ENCODE assay signal across 1 cellular context in genomic region chr22:42428025-42428424, GRCh38.
TF ChIP-seq lines count a peak whose summit lies in the region.

No MANE protein-coding gene starts in this region.

TF ChIP-seq in H1, 55 proteins besides CTCF, POLR2A, EP300 and RAD21 (continued from another document):
- no peak for TF ChIP-seq RXRA (IDR thresholded peaks at IDR 0.05; ENCODE audit: insufficient read depth, low read depth, low read length)
- no peak for TF ChIP-seq EGR1 (IDR thresholded peaks at IDR 0.05; ENCODE audit: borderline replicate concordance, low read depth, low read length)
- no peak for TF ChIP-seq TAF1 (IDR thresholded peaks at IDR 0.05; ENCODE audit: low read depth, low read length)
- no peak for TF ChIP-seq KDM1A (IDR thresholded peaks at IDR 0.05; ENCODE audit: borderline replicate concordance, low read length)
